Comparison of ENCODE assay signal across 10 cellular contexts in the genomic region with DNA sequence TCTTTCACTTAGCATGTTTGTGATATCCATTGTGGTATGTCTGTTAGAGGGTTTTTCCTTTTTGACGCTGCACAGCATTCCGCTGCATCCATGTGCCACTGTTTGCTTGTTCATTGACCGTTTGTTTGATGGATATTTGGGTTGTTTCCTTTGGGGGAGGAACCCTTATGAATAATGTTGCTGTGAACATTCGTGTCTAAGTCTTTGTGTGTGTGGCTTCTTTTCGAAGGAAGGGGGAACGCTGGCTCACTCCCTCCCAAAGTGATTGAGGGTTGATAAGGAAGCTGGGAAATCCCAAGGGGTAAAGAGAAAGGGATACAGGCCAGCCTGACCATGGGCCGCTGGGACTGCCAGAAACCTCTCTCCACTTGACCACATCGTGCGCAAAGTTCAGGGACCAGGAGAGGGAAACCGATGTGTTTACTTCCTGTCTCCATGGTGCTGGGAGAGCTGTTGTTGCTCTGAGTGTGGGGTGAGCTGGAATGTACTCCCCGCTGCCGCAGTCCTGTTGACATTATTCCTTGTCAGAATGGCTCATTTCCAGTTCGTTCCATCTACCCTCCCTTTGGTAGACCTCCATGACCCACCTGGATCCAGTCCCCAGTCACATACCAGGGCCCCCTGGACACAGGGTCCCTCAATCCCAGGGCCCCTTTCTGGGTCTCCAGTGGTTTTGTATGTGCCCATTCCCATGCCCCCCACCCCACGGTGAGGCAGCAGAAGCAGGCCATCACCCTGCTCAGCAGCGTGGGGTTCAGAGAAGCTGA. TPM values are rescaled to one million over a fixed set of nuclear protein-coding genes. Genes with fewer than 3 reads are reported as not detected.
DNase-seq lines count a peak whose midpoint lies in the region; FAIRE-seq and TF ChIP-seq lines count a peak whose summit lies in the region.
"Had no signal": no experiment of that assay in that cellular context is flagged by ENCODE, and none has a peak within 500 bp of the region (broad histone marks: within the 10 kb centered on the region; RNA-seq: fewer than 3 reads in every experiment).

No MANE protein-coding gene starts in this region.

- no peak for FAIRE-seq in astrocyte (lab: Jason Lieb, UNC)

- H3K27ac Mint-ChIP-seq in astrocyte (ENCODE audit: unreplicated experiment) = no peak overlapping the region
- H3K27ac Mint-ChIP-seq: nephron progenitor cell had no signal

- 46% methylated on average over 15 of the region's 15 CpGs for WGBS in prostate gland

- no peak overlapping the region for H3K4me3 Mint-ChIP-seq in astrocyte (ENCODE audit: unreplicated experiment)
- H3K4me3 Mint-ChIP-seq: nephron progenitor cell had no signal

- H3K36me3 Mint-ChIP-seq in astrocyte (ENCODE audit: low read depth, unreplicated experiment) = peaks cover 1% of the 10 kb centered on the region

- no peaks in the 10 kb centered on the region for H4K20me1 ChIP-seq in astrocyte (ENCODE audit: insufficient read depth, low read length)

- no peak overlapping the region for H2AFZ ChIP-seq in astrocyte (ENCODE audit: low read depth, low read length)

- H3K27me3 Mint-ChIP-seq in astrocyte (ENCODE audit: low read depth, unreplicated experiment) = peaks cover 2% of the 10 kb centered on the region

- peak; percentile 39 for DNase-seq in DMS153 treated with DMSO at 0.1 percent for 48 hours (lab: John Stamatoyannopoulos, UW; ENCODE audit: unreplicated experiment)
- peak; percentile 98 for DNase-seq in astrocyte (ENCODE audit: low read depth)
- DNase-seq in left ventricle myocardium inferior = peak; percentile 78
- DNase-seq in prostate gland (ENCODE audit: low spot score) = no peak
- DNase-seq in SKM-1 treated with dmso at 0.1 percent for 144 hours (lab: John Stamatoyannopoulos, UW; ENCODE audit: unreplicated experiment) = no peak
- DNase-seq in NCI-H1436 treated with DMSO at 0.1 percent for 48 hours (lab: John Stamatoyannopoulos, UW) = no peak
- no peak for DNase-seq in stimulated activated naive CD4-positive, alpha-beta T cell treated with Interleukin-2 at 50 U/mL for 16 hours (lab: John Stamatoyannopoulos, UW)
- DNase-seq in GM13977 (ENCODE audit: low spot score) = no peak
- DNase-seq: DMS79, nephron progenitor cell had no signal

- no peaks in the 10 kb centered on the region for H3K27me3 ChIP-seq in astrocyte (ENCODE audit: insufficient read depth, low read length)
- H3K27me3 ChIP-seq in left ventricle myocardium inferior (ENCODE audit: low read depth) = no peaks in the 10 kb centered on the region
- no peaks in the 10 kb centered on the region for H3K27me3 ChIP-seq in prostate gland (replicated peaks; ENCODE audit: insufficient read depth)

- no peaks in the 10 kb centered on the region for H3K79me2 ChIP-seq in astrocyte (ENCODE audit: insufficient read depth, low read length)

- H3K4me3 ChIP-seq in astrocyte (ENCODE audit: insufficient read depth, low read depth, low read length) (no peak overlapping the region), left ventricle myocardium inferior (no peak overlapping the region), prostate gland (no peak overlapping the region)

- peaks cover 19% of the 10 kb centered on the region for H3K4me1 Mint-ChIP-seq in astrocyte (ENCODE audit: low read depth, unreplicated experiment)

- TF ChIP-seq CTCF in astrocyte (IDR thresholded peaks at IDR 0.05; ENCODE audit: insufficient read depth, low read depth, low read length) = no peak
- TF ChIP-seq CTCF in left ventricle myocardium inferior (IDR thresholded peaks at IDR 0.05; ENCODE audit: borderline replicate concordance) = no peak
- no peak for TF ChIP-seq CTCF in prostate gland (IDR thresholded peaks at IDR 0.05)
- no peak for TF ChIP-seq CTCF in GM13977 (IDR thresholded peaks at IDR 0.05; ENCODE audit: extremely low read depth, insufficient read depth, missing control alignments)

- intact Hi-C loops in left ventricle myocardium inferior (cut with micrococcal nuclease) (no loop called here), prostate gland (cut with DNase I) (no loop called here)

- H3K36me3 ChIP-seq in astrocyte (ENCODE audit: insufficient read depth, low read length) (no peaks in the 10 kb centered on the region), left ventricle myocardium inferior (no peaks in the 10 kb centered on the region), prostate gland (no peaks in the 10 kb centered on the region)

- peaks cover 9% of the 10 kb centered on the region for H3K9me3 Mint-ChIP-seq in astrocyte (ENCODE audit: unreplicated experiment)

- TF ChIP-seq POLR2A in prostate gland (IDR thresholded peaks at IDR 0.05) = no peak

- H3K9ac ChIP-seq in astrocyte (ENCODE audit: low read length) = peak overlapping the region; percentile 51

- H3K27ac ChIP-seq in astrocyte (ENCODE audit: low read depth, low read length) = peak overlapping the region; percentile 44
- peak overlapping the region; percentile 95 for H3K27ac ChIP-seq in left ventricle myocardium inferior (replicated peaks)
- H3K27ac ChIP-seq in prostate gland = peak overlapping the region; percentile 44 to 60

- peaks cover 35% of the 10 kb centered on the region for H3K4me1 ChIP-seq in astrocyte (ENCODE audit: insufficient read depth, low read length)
- H3K4me1 ChIP-seq in left ventricle myocardium inferior = peaks cover 78% of the 10 kb centered on the region
- peaks cover 15% of the 10 kb centered on the region for H3K4me1 ChIP-seq in prostate gland (replicated peaks)

- in situ Hi-C loops in GM13977 (cut with MboI; ENCODE audit: low pct_unique_long_range_greater_than_20kb, low sequenced_read_pairs, unreplicated experiment) = no loop called here

- H3K4me2 ChIP-seq in astrocyte (ENCODE audit: low read length) = peak overlapping the region; percentile 60

- H3K9me3 ChIP-seq in astrocyte (ENCODE audit: insufficient read depth, low read depth, low read length) = no peaks in the 10 kb centered on the region
- peaks cover 3% of the 10 kb centered on the region for H3K9me3 ChIP-seq in left ventricle myocardium inferior (replicated peaks)
- H3K9me3 ChIP-seq in prostate gland = no peaks in the 10 kb centered on the region

RNA-seq across cellular contexts. Expression of a gene that starts 39.6 kb away (rescaled TPM):
- total RNA-seq in astrocyte (20.7 and 21.0 TPM in 2 replicates), left ventricle myocardium inferior (16.6 TPM), prostate gland (10 to 100 TPM; 29.9 to 39.4 TPM)

RNA-seq across cellular contexts. Expression of a gene that starts 55.7 kb away (rescaled TPM):
- total RNA-seq in astrocyte (0.91 and 1.9 TPM in 2 replicates), left ventricle myocardium inferior (0.58 TPM), prostate gland (1 to 10 TPM; 3.3 to 7.0 TPM)

Comparison
In these comparisons a context has a peak if more than half of its experiments do, and no peak if none do; other contexts are left out.
1. DNase-seq: peak in DMS153 treated with DMSO at 0.1 percent for 48 hours (single experiment), astrocyte (single experiment) and left ventricle myocardium inferior (single experiment); none in prostate gland (single experiment), SKM-1 treated with dmso at 0.1 percent for 144 hours (single experiment), NCI-H1436 treated with DMSO at 0.1 percent for 48 hours (single experiment), stimulated activated naive CD4-positive, alpha-beta T cell treated with Interleukin-2 at 50 U/mL for 16 hours (single experiment) and GM13977 (single experiment).
2. H3K27ac ChIP-seq: peak in every context shown above with its lines; median percentile 95 in left ventricle myocardium inferior; 52 in prostate gland; 44 in astrocyte.